In genomic region chr5:145829708-145830361, GRCh38 we compare ENCODE assay signal across 21 cellular contexts. TPM values are rescaled to one million over a fixed set of nuclear protein-coding genes. Genes with fewer than 3 reads are reported as not detected.
DNase-seq lines count a peak whose midpoint lies in the region; ATAC-seq, FAIRE-seq and TF ChIP-seq lines count a peak whose summit lies in the region.
"Had no signal": no experiment of that assay in that cellular context is flagged by ENCODE, and none has a peak within 500 bp of the region (broad histone marks: within the 10 kb centered on the region; RNA-seq: fewer than 3 reads in every experiment).

No MANE protein-coding gene starts in this region.

- H2AFZ ChIP-seq in K562 (ENCODE audit: low read depth, low read length) = no peak overlapping the region

- TF ChIP-seq RAD21 in K562 (CRISPR knock-in tag; conservative IDR thresholded peaks at IDR 0.05 in 1 of 2, IDR thresholded peaks at IDR 0.05 in 1 of 2) = no peak

- H3K9me3 Mint-ChIP-seq in mesothelial cell of epicardium = no peaks in the 10 kb centered on the region
- H3K9me3 Mint-ChIP-seq: activated CD4-positive, alpha-beta memory T cell treated with anti-CD3 and anti-CD28 coated beads, Interleukin-2, amount 10 ng/mL, durations not matched to agents 7 days and 5 days; activated T-helper 17 cell treated with anti-CD3 and anti-CD28 coated beads, Interleukin-2, amount 50 U/mL, for 72 hours had no signal

- no peak for FAIRE-seq in K562 (lab: Jason Lieb, UNC)
- FAIRE-seq: TTC549 had no signal

- no peak for TF ChIP-seq POLR2A in K562 (conservative IDR thresholded peaks at IDR 0.05)

- DNase-seq in EH (ENCODE audit: low read depth) (peak; percentile 9), NCI-H1417 (lab: John Stamatoyannopoulos, UW) (peak in 2 of 3 experiments; percentile 31 to 81), K562 (ENCODE audit: extremely low read depth in 1 of 4, low spot score in 3 of 4) (no peak), mesothelial cell of epicardium (ENCODE audit: low spot score in 2 of 2, unreplicated experiment in 2 of 2) (no peak)
- DNase-seq: activated CD4-positive, alpha-beta memory T cell treated with anti-CD3 and anti-CD28 coated beads, Interleukin-2, amount 10 ng/mL, durations not matched to agents 7 days and 5 days; adrenal gland; AML-193; caudate nucleus; effector memory CD4-positive, alpha-beta T cell; kidney glomerular epithelial cell; NCI-H2171; nucleus accumbens had no signal

- H3K4me3 Mint-ChIP-seq in mesothelial cell of epicardium = no peak overlapping the region
- H3K4me3 Mint-ChIP-seq: activated CD4-positive, alpha-beta memory T cell treated with anti-CD3 and anti-CD28 coated beads, Interleukin-2, amount 10 ng/mL, durations not matched to agents 7 days and 5 days; activated T-helper 17 cell treated with anti-CD3 and anti-CD28 coated beads, Interleukin-2, amount 50 U/mL, for 72 hours had no signal

- no peaks in the 10 kb centered on the region for H3K9me3 ChIP-seq in K562 (replicated peaks; ENCODE audit: control insufficient read depth, insufficient read depth, low read depth, low read length)
- H3K9me3 ChIP-seq: adrenal gland, suprapubic skin had no signal

- H3K9me1 ChIP-seq in K562 (ENCODE audit: control insufficient read depth, insufficient read depth, low read length) = no peaks in the 10 kb centered on the region

- H3K27me3 Mint-ChIP-seq in mesothelial cell of epicardium (ENCODE audit: low read depth) = peaks cover 6% of the 10 kb centered on the region

- peaks cover 75% of the 10 kb centered on the region for H3K79me2 ChIP-seq in K562 (ENCODE audit: control insufficient read depth, insufficient read depth, low read length)

- no peaks in the 10 kb centered on the region for H4K20me1 ChIP-seq in K562 (replicated peaks; ENCODE audit: control insufficient read depth, insufficient read depth, low read length)

- H3K4me1 ChIP-seq in K562 (replicated peaks in 1 of 2; ENCODE audit: control insufficient read depth in 2 of 2, insufficient read depth in 2 of 2, low read length in 2 of 2) = peaks cover 7 to 54% of the 10 kb centered on the region in 2 experiments; a peak in 4 of 5 replicates

- H3K27me3 ChIP-seq in K562 (ENCODE audit: control insufficient read depth in 2 of 2, insufficient read depth in 2 of 2, low read length in 2 of 2) = no peaks in the 10 kb centered on the region
- H3K27me3 ChIP-seq: adrenal gland, suprapubic skin had no signal

- CTCF ChIA-PET in K562 (lab: Yijun Ruan, JAX; ENCODE audit: low intra/inter-chr PET ratio) = interaction anchor here (0.8 kb wide), 1 partner anchor 8 kb away, joined by 3 read pairs; no protein-coding TSS in a partner anchor

- H3K36me3 ChIP-seq in K562 (ENCODE audit: control insufficient read depth, insufficient read depth, low read length) = no peaks in the 10 kb centered on the region
- H3K36me3 ChIP-seq: adrenal gland, suprapubic skin had no signal

- TF ChIP-seq CTCF in K562 (IDR thresholded peaks at IDR 0.05 in 2 of 3, conservative IDR thresholded peaks at IDR 0.05 in 1 of 3; ENCODE audit: insufficient read depth in 2 of 3, low read depth in 1 of 3, low read length in 3 of 3) = no peak
- no peak for TF ChIP-seq CTCF in mesothelial cell of epicardium (IDR thresholded peaks at IDR 0.05; ENCODE audit: unreplicated experiment)

- H3K27ac ChIP-seq in K562 (ENCODE audit: extremely low read depth, low read depth, low read length) = 0 out of 3 replicates have a peak overlapping the region, but pooled peaks have one; percentile 9
- H3K27ac ChIP-seq: adrenal gland, suprapubic skin had no signal

- POLR2A ChIA-PET in K562 (lab: Yijun Ruan, JAX) = interaction anchor here (0.9 to 1.6 kb wide), 2 partner anchors 24 to 26 kb away, joined by 4 to 5 read pairs; no protein-coding TSS in a partner anchor

- no peak overlapping the region for H3K4me3 ChIP-seq in K562
- H3K4me3 ChIP-seq: adrenal gland, suprapubic skin had no signal

- BruUV-seq in K562 (replicated peaks; lab: Mats Ljungman, UMichigan) = no TSS peak

- peaks cover 33% of the 10 kb centered on the region for H3K4me1 Mint-ChIP-seq in mesothelial cell of epicardium

- no peak overlapping the region for H3K4me2 ChIP-seq in K562 (ENCODE audit: insufficient read depth, low read length)

- ATAC-seq in K562 = no peak
- no peak for ATAC-seq in GM21737 (IDR thresholded peaks at IDR 0.05; ENCODE audit: unreplicated experiment)
- ATAC-seq in GM19328 (IDR thresholded peaks at IDR 0.05; ENCODE audit: unreplicated experiment) = no peak
- ATAC-seq in HG03196 (IDR thresholded peaks at IDR 0.05; ENCODE audit: unreplicated experiment) = no peak
- ATAC-seq: activated T-helper 17 cell treated with anti-CD3 and anti-CD28 coated beads, Interleukin-2, amount 50 U/mL, for 72 hours; sciatic nerve had no signal

- H3K36me3 Mint-ChIP-seq in mesothelial cell of epicardium = no peaks in the 10 kb centered on the region

- in situ Hi-C loops in K562 (cut with MboI) = loop anchor here (5.0 to 10.0 kb wide), 2 partner anchors 57 to 375 kb away; partner anchors contain the start of gene RBM27

- H3K9ac ChIP-seq in K562 (ENCODE audit: insufficient read depth in 1 of 2, low read depth in 2 of 2, low read length in 2 of 2) = no peak overlapping the region

- intact Hi-C loops in K562 (cut with micrococcal nuclease) = loop anchor here (5.0 kb wide), 2 partner anchors 32 to 1628 kb away; no protein-coding TSS in a partner anchor

- peak overlapping the region; percentile 45 for H3K27ac Mint-ChIP-seq in mesothelial cell of epicardium
- H3K27ac Mint-ChIP-seq: activated CD4-positive, alpha-beta memory T cell treated with anti-CD3 and anti-CD28 coated beads, Interleukin-2, amount 10 ng/mL, durations not matched to agents 7 days and 5 days; activated T-helper 17 cell treated with anti-CD3 and anti-CD28 coated beads, Interleukin-2, amount 50 U/mL, for 72 hours had no signal

- no peak for TF ChIP-seq EP300 in K562 (IDR thresholded peaks at IDR 0.05; ENCODE audit: low read length)

TF ChIP-seq in K562, 482 proteins besides CTCF, POLR2A, EP300 and RAD21 (continues in another document):
- no peak for TF ChIP-seq ETS1 (conservative IDR thresholded peaks at IDR 0.05; ENCODE audit: control insufficient read depth, low read depth, low read length)
- TF ChIP-seq ETV5 (CRISPR knock-in tag; IDR thresholded peaks at IDR 0.05; ENCODE audit: low read depth) = no peak
- peak in 1 of 2 experiments; percentile 62; a peak in 1 of 4 replicates for TF ChIP-seq FOXA3 (CRISPR knock-in tag; conservative IDR thresholded peaks at IDR 0.05 in 1 of 2, IDR thresholded peaks at IDR 0.05 in 1 of 2)
- no peak for TF ChIP-seq MEF2A (IDR thresholded peaks at IDR 0.05; ENCODE audit: control insufficient read depth, low read depth, low read length)
- TF ChIP-seq RNF2 (IDR thresholded peaks at IDR 0.05) = no peak
- peak; percentile 50 for TF ChIP-seq MEIS2 (IDR thresholded peaks at IDR 0.05; ENCODE audit: partially characterized antibody)
- no peak for TF ChIP-seq XRCC4 (IDR thresholded peaks at IDR 0.05; ENCODE audit: extremely low read depth, insufficient read depth, insufficient read length)

RNA-seq across cellular contexts. Expression of gene PRELID2, which starts 5.3 kb away (rescaled TPM):
- total RNA-seq in K562 (2011; cell fraction: chromatin; rRNA removed; ENCODE audit: low replicate concordance) = 98.0 and 157 TPM in 2 replicates
- total RNA-seq in K562 (2011; cell fraction: nucleolus; rRNA removed) = 44.4 and 52.9 TPM in 2 replicates
- 98.7 and 150 TPM in 2 replicates for total RNA-seq in K562 (2011; cell fraction: nucleoplasm; rRNA removed)
- total RNA-seq in K562 (2014; rRNA removed) = 42.7 and 68.2 TPM in 2 replicates
- total RNA-seq in K562 (2014; rRNA removed; fragmentation: Illumina TruSeq; extraction: Trizol) = 34.1 and 36.8 TPM in 2 replicates
- 27.3 and 30.1 TPM in 2 replicates for total RNA-seq in K562 (2015; rRNA removed; fragmentation: Illumina TruSeq; extraction: Trizol)
- total RNA-seq in K562 (2021) = 20.1 and 23.7 TPM in 2 replicates
- polyA plus RNA-seq in K562 (2011; rRNA removed) = 23.0 and 28.8 TPM in 2 replicates
- 4.8 and 12.2 TPM in 2 replicates for polyA plus RNA-seq in K562 (2011; cell fraction: cytosol; rRNA removed)
- 24.7 and 26.4 TPM in 2 replicates for polyA plus RNA-seq in K562 (2011; cell fraction: nucleus; rRNA removed)
- polyA plus RNA-seq in K562 (2012) = 13.1 and 14.4 TPM in 2 replicates
- 21.5 and 23.9 TPM in 2 replicates for polyA plus RNA-seq in K562 (2014; fragmentation: Illumina TruSeq; extraction: Trizol)
- polyA plus RNA-seq in K562 (2014; fragmentation: Nextera tagmentation; extraction: Ambion mirVana) = 1 to 10 TPM; 6.4 to 7.8 TPM
- 34.7 and 35.0 TPM in 2 replicates for polyA plus RNA-seq in K562 (2014; rRNA removed)
- polyA minus RNA-seq in K562 (2011; rRNA and poly(A)+ RNA removed) = 56.7 and 88.0 TPM in 2 replicates
- polyA minus RNA-seq in K562 (2011; cell fraction: cytosol; rRNA and poly(A)+ RNA removed) = 18.0 and 22.5 TPM in 2 replicates
- polyA minus RNA-seq in K562 (2011; cell fraction: nucleus; rRNA and poly(A)+ RNA removed) = 77.7 and 125 TPM in 2 replicates
- 18.3 to 23.0 TPM (median 19.9 TPM) in 3 replicates for total RNA-seq in mesothelial cell of epicardium

RNA-seq across cellular contexts. Expression of gene GRXCR2, which starts 43.0 kb away (rescaled TPM):
- total RNA-seq in K562 (2011; cell fraction: chromatin; rRNA removed; ENCODE audit: low replicate concordance) = not detected in 2 replicates
- not detected in 2 replicates for total RNA-seq in K562 (2011; cell fraction: nucleolus; rRNA removed)
- total RNA-seq in K562 (2011; cell fraction: nucleoplasm; rRNA removed) = not detected in 2 replicates
- total RNA-seq in K562 (2014; rRNA removed) = not detected in 2 replicates
- total RNA-seq in K562 (2014; rRNA removed; fragmentation: Illumina TruSeq; extraction: Trizol) = not detected in 2 replicates
- not detected in 2 replicates for total RNA-seq in K562 (2015; rRNA removed; fragmentation: Illumina TruSeq; extraction: Trizol)
- not detected in 2 replicates for total RNA-seq in K562 (2021)
- not detected in 2 replicates for polyA plus RNA-seq in K562 (2011; rRNA removed)
- polyA plus RNA-seq in K562 (2011; cell fraction: cytosol; rRNA removed) = not detected in 2 replicates
- not detected in 2 replicates for polyA plus RNA-seq in K562 (2011; cell fraction: nucleus; rRNA removed)
- polyA plus RNA-seq in K562 (2012) = not detected in 2 replicates
- not detected in 2 replicates for polyA plus RNA-seq in K562 (2014; fragmentation: Illumina TruSeq; extraction: Trizol)
- polyA plus RNA-seq in K562 (2014; fragmentation: Nextera tagmentation; extraction: Ambion mirVana) = not detected
- not detected in 2 replicates for polyA plus RNA-seq in K562 (2014; rRNA removed)
- polyA minus RNA-seq in K562 (2011; rRNA and poly(A)+ RNA removed) = not detected in 2 replicates
- not detected in 2 replicates for polyA minus RNA-seq in K562 (2011; cell fraction: cytosol; rRNA and poly(A)+ RNA removed)
- polyA minus RNA-seq in K562 (2011; cell fraction: nucleus; rRNA and poly(A)+ RNA removed) = not detected in 2 replicates
- total RNA-seq in mesothelial cell of epicardium = not detected in 3 replicates
- total RNA-seq: activated CD4-positive, alpha-beta memory T cell treated with anti-CD3 and anti-CD28 coated beads, Interleukin-2, amount 10 ng/mL, durations not matched to agents 7 days and 5 days; activated T-helper 17 cell treated with anti-CD3 and anti-CD28 coated beads, Interleukin-2, amount 50 U/mL, for 72 hours; adrenal gland; mononuclear cell; OCI-LY7; sciatic nerve had no signal
- polyA plus RNA-seq: adrenal gland had no signal

Comparison
In these comparisons a context has a peak if more than half of its experiments do, and no peak if none do; other contexts are left out.
1. DNase-seq: peak in EH (single experiment) and NCI-H1417 (2 of 3); none in K562 (0 of 4) and mesothelial cell of epicardium (0 of 2).